Comparison of ENCODE assay signal across 13 cellular contexts in the genomic region with DNA sequence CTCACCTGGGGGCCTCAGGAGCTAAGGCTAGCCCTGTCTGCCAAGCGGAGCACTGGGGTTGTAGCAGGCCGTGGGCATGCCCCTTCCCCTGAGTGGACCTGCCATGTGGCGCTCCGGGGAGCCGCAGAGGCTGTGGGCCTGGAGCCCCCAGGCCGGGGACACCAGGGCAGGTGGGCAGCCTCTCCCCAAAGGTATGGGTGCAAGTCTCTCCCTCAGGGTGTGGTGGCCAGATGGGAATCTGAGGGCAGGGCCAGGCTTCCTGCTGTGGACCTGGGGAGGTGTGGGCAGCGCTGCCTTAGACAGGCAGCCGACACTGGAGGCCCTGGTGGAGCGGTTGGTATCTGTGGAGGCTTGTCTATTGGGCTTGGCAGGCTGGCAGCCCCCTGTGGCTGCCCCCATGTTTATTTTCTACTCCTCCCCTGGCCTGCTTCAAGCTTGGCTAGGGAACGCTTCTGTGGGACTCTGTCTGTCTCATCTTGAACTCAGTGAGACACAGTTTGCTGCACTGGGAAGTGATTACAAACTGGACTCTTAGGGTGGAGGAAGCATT. TPM values are rescaled to one million over a fixed set of nuclear protein-coding genes. Genes with fewer than 3 reads are reported as not detected.
A peak's percentile ranks its signal among the peaks of the same experiment; 100 is the strongest.
DNase-seq lines count a peak whose midpoint lies in the region; ATAC-seq and TF ChIP-seq lines count a peak whose summit lies in the region.
"Had no signal": no experiment of that assay in that cellular context is flagged by ENCODE, and none has a peak within 500 bp of the region (broad histone marks: within the 10 kb centered on the region; RNA-seq: fewer than 3 reads in every experiment).

No MANE protein-coding gene starts in this region.

- H2AFZ ChIP-seq in parathyroid adenoma, result no peak overlapping the region

- no peak for TF ChIP-seq POLR2A in esophagus muscularis mucosa (IDR thresholded peaks at IDR 0.05; ENCODE audit: low read depth)

- no peaks in the 10 kb centered on the region for H3K9me3 ChIP-seq in left ventricle myocardium inferior (replicated peaks)
- H3K9me3 ChIP-seq in esophagus muscularis mucosa, result no peaks in the 10 kb centered on the region
- H3K9me3 ChIP-seq in parathyroid adenoma (ENCODE audit: control insufficient read depth, low read length), result no peaks in the 10 kb centered on the region
- H3K9me3 ChIP-seq: suprapubic skin had no signal

- TF ChIP-seq CTCF in left ventricle myocardium inferior (IDR thresholded peaks at IDR 0.05; ENCODE audit: borderline replicate concordance) (no peak), esophagus muscularis mucosa (IDR thresholded peaks at IDR 0.05) (no peak), parathyroid adenoma (IDR thresholded peaks at IDR 0.05) (no peak)

- H3K4me2 ChIP-seq in parathyroid adenoma (ENCODE audit: low read length), result peak overlapping the region; percentile 57

- DNase-seq in left ventricle myocardium inferior, result no peak
- DNase-seq in left ventricle myocardium superior, result no peak
- peak; percentile 62 for DNase-seq in esophagus muscularis mucosa (ENCODE audit: extremely low spot score)
- DNase-seq in DMS153 (lab: John Stamatoyannopoulos, UW), result no peak
- DNase-seq: ACHN; activated naive CD8-positive, alpha-beta T cell treated with anti-CD3 and anti-CD28 coated beads for 36 hours; DMS53; HFFc6 had no signal

- H3K36me3 ChIP-seq in left ventricle myocardium inferior, result no peaks in the 10 kb centered on the region
- no peaks in the 10 kb centered on the region for H3K36me3 ChIP-seq in esophagus muscularis mucosa
- no peaks in the 10 kb centered on the region for H3K36me3 ChIP-seq in parathyroid adenoma (ENCODE audit: control insufficient read depth, insufficient read depth, low read length)
- H3K36me3 ChIP-seq: suprapubic skin had no signal

- ATAC-seq in left ventricle myocardium superior (no peak), GM18517 (IDR thresholded peaks at IDR 0.05; ENCODE audit: unreplicated experiment) (no peak), HG03039 (IDR thresholded peaks at IDR 0.05; ENCODE audit: unreplicated experiment) (no peak), HG02571 (IDR thresholded peaks at IDR 0.05; ENCODE audit: unreplicated experiment) (no peak)

- peaks cover 67% of the 10 kb centered on the region for H3K79me2 ChIP-seq in parathyroid adenoma

- H3K27ac ChIP-seq in left ventricle myocardium inferior (replicated peaks), result peak overlapping the region; percentile 74
- H3K27ac ChIP-seq in esophagus muscularis mucosa (replicated peaks in 1 of 4), result peak overlapping the region in 3 of 4 donors; percentile 23 to 59 (median 50)
- peak overlapping the region; percentile 34 for H3K27ac ChIP-seq in parathyroid adenoma
- H3K27ac ChIP-seq: suprapubic skin had no signal

- peak overlapping the region; percentile 33 for H3K4me3 ChIP-seq in left ventricle myocardium inferior
- H3K4me3 ChIP-seq in esophagus muscularis mucosa, result peak overlapping the region in 1 of 4 donors; percentile 7
- peak overlapping the region; percentile 24 for H3K4me3 ChIP-seq in parathyroid adenoma (ENCODE audit: low read depth, low read length)
- H3K4me3 ChIP-seq: suprapubic skin had no signal

- H3K27me3 ChIP-seq in left ventricle myocardium inferior (ENCODE audit: low read depth) (no peaks in the 10 kb centered on the region), esophagus muscularis mucosa (no peaks in the 10 kb centered on the region), parathyroid adenoma (ENCODE audit: control insufficient read depth, insufficient read depth, low read length) (no peaks in the 10 kb centered on the region)
- H3K27me3 ChIP-seq: suprapubic skin had no signal

- H3K4me1 ChIP-seq in left ventricle myocardium inferior (peaks cover 75% of the 10 kb centered on the region), esophagus muscularis mucosa (peaks cover 42 to 67% (median 63%) of the 10 kb centered on the region in 4 donors), parathyroid adenoma (peaks cover 34% of the 10 kb centered on the region)

- 90% methylated on average over 7 of the region's 10 CpGs for WGBS in esophagus muscularis mucosa

- TF ChIP-seq EP300 in esophagus muscularis mucosa (IDR thresholded peaks at IDR 0.05), result no peak

- intact Hi-C loops in left ventricle myocardium inferior (cut with micrococcal nuclease) (no loop called here), left ventricle myocardium superior (cut with micrococcal nuclease) (no loop called here), esophagus muscularis mucosa (cut with DNase I) (no loop called here)

- no peak overlapping the region for H3K9ac ChIP-seq in parathyroid adenoma

RNA-seq across cellular contexts. Expression of a gene that starts 5.9 kb away (rescaled TPM):
- total RNA-seq in left ventricle myocardium inferior, result 5.5 TPM
- 4.7 TPM for total RNA-seq in left ventricle myocardium superior
- total RNA-seq in esophagus muscularis mucosa, result 1 to 10 TPM; 3.8 to 9.8 (median 5.9) TPM

RNA-seq across cellular contexts. Expression of a gene that starts 36.6 kb away (rescaled TPM):
- total RNA-seq in left ventricle myocardium inferior (27.9 TPM), left ventricle myocardium superior (27.0 TPM), esophagus muscularis mucosa (10 to 100 TPM; 14.9 to 37.8 (median 30.8) TPM)
